Comparison of ENCODE assay signal across 8 cellular contexts in the genomic region with DNA sequence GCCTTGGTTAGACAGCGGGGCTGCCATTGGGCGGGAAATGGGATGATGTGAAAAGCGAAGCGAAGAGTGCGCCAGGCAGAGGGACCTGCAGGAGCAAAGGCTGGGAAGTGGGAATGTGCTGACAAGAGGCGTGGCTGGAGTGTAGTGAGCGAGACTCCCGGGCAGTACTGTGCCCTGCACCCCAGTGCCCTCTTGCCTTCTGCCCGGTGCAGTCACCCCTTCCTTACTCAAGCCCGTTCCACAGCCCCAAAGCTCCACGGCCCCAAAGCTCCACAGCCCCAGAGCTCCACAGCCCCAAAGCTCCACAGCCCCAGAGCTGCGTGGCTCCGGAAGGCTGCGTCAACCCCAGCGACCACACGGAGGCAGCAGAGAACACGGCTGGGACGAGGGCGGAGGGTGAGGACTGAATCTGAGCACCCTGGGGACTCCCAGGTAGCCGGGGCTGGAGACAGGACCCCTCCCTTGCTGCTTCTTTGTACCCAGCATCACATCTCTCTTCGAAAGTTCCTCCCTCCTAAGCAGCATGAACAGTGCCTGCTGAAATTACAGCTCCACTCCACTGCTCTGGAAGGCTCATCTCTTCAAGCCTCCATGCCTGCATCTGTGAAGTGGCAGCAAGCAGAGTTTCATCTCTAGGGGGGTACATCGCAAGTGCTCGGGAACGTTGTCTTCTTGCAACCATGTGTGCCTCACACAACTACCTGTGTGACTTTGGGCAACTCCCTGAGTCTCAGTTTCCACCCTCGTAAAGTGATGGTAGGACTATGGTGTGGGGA.
DNase-seq lines count a peak whose midpoint lies in the region; ATAC-seq and TF ChIP-seq lines count a peak whose summit lies in the region.

No MANE protein-coding gene starts in this region.

- no peak overlapping the region for H3K4me3 ChIP-seq in right lobe of liver

- ATAC-seq in GM18519 (IDR thresholded peaks at IDR 0.05; ENCODE audit: low FRiP score, unreplicated experiment) (peak; percentile 56), right lobe of liver (peak; percentile 82 to 95 (median 89)), GM19467 (IDR thresholded peaks at IDR 0.05; ENCODE audit: unreplicated experiment) (no peak)

- peak; percentile 66 to 76 (median 72) for TF ChIP-seq CTCF in right lobe of liver (IDR thresholded peaks at IDR 0.05)

- H3K9me3 ChIP-seq in right lobe of liver, result no peaks in the 10 kb centered on the region

- DNase-seq in AG20443 (ENCODE audit: low spot score) (peak; percentile 92), HuH-7.5 (ENCODE audit: low spot score) (peak; percentile 100), cerebellum (ENCODE audit: low spot score) (peak; percentile 77), right lobe of liver (peak in 2 of 3 donors; percentile 56 to 64)
- DNase-seq in activated CD4-positive, CD25-positive, alpha-beta regulatory T cell treated with anti-CD3 and anti-CD28 coated beads, Interleukin-2, amount 50 U/mL, for 72 hours, result peak; percentile 63
- peak; percentile 40 for DNase-seq in stimulated activated CD8-positive, alpha-beta memory T cell treated with anti-CD3 and anti-CD28 coated beads, Interleukin-12 subunit alpha, Interleukin-12 subunit beta, amount 100 ng/mL, for 1 hour (ENCODE audit: low read depth)

- no peaks in the 10 kb centered on the region for H3K27me3 ChIP-seq in right lobe of liver

- H3K27ac ChIP-seq in right lobe of liver, result no peak overlapping the region

- 5% methylated on average over 18 of the region's 25 CpGs for WGBS in right lobe of liver (ENCODE audit: insufficient coverage, low coverage, low lambda C conversion rate, missing lambda C conversion rate)

- no peak for TF ChIP-seq POLR2A in right lobe of liver (IDR thresholded peaks at IDR 0.05)

- H3K36me3 ChIP-seq in right lobe of liver, result no peaks in the 10 kb centered on the region

- no peaks in the 10 kb centered on the region for H3K4me1 ChIP-seq in right lobe of liver

- intact Hi-C loops in right lobe of liver (cut with DNase I), result loop anchor here in 1 of 2 donors (10.0 kb wide), 2 partner anchors 227 to 563 kb away; a partner anchor contains a TSS

Comparison
In these comparisons a context has a peak if more than half of its experiments do, and no peak if none do; other contexts are left out.
1. DNase-seq: peak in every context shown above with its lines; median percentile 100 in HuH-7.5; 92 in AG20443; 77 in cerebellum; 63 in activated CD4-positive, CD25-positive, alpha-beta regulatory T cell treated with anti-CD3 and anti-CD28 coated beads, Interleukin-2, amount 50 U/mL, for 72 hours; 60 in right lobe of liver; 40 in stimulated activated CD8-positive, alpha-beta memory T cell treated with anti-CD3 and anti-CD28 coated beads, Interleukin-12 subunit alpha, Interleukin-12 subunit beta, amount 100 ng/mL, for 1 hour.